ENCODE assay signal across 16 cellular contexts in the genomic region with DNA sequence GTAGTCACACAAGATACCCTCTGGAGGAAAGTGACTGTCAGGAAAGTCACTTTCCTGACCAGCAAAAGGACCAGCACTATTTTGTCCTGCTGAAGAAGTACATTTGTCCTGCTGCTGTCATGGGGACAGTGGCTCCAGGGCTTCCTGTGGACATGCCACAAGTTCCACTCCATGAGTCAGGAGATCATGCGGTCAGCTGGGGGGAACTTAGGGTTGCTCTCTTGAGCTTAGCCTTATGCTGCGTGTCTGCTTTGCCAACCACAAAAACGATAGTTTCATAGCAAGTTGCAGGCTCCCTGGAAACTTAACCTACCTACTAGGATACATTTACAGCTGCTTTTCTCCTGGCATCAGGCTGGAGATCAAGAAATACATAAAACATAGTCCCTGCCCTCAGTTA. TPM values are rescaled to one million over a fixed set of nuclear protein-coding genes. Genes with fewer than 3 reads are reported as not detected.
DNase-seq lines count a peak whose midpoint lies in the region; ATAC-seq and TF ChIP-seq lines count a peak whose summit lies in the region.
"Had no signal": no experiment of that assay in that cellular context is flagged by ENCODE, and none has a peak within 500 bp of the region (broad histone marks: within the 10 kb centered on the region; RNA-seq: fewer than 3 reads in every experiment).

No MANE protein-coding gene starts in this region.

- ATAC-seq in GM18909 (IDR thresholded peaks at IDR 0.05; ENCODE audit: poor library complexity, unreplicated experiment) (peak; percentile 43), left cardiac atrium (peak in 1 of 2 donors; percentile 86), HG02852 (IDR thresholded peaks at IDR 0.05; ENCODE audit: unreplicated experiment) (no peak)
- ATAC-seq: activated naive CD4-positive, alpha-beta T cell treated with anti-CD3 and anti-CD28 coated beads, Interleukin-2, amount 50 U/mL, for 72 hours; stimulated activated naive CD8-positive, alpha-beta T cell treated with anti-CD3 and anti-CD28 coated beads, Interleukin-15, amount 100 ng/mL, for 72 hours had no signal

- DNase-seq in NOMO-1 treated with dmso at 0.1 percent for 144 hours (lab: John Stamatoyannopoulos, UW; ENCODE audit: unreplicated experiment) (peak; percentile 43), left cardiac atrium (peak; percentile 48), testis (peak; percentile 45)
- no peak for DNase-seq in activated effector memory CD4-positive, alpha-beta T cell treated with anti-CD3 and anti-CD28 coated beads, Interleukin-2, amount 50 U/mL, for 16 hours
- no peak for DNase-seq in activated CD8-positive, alpha-beta memory T cell treated with anti-CD3 and anti-CD28 coated beads, Interleukin-2, amount 50 U/mL, for 48 hours
- DNase-seq: activated CD4-positive, alpha-beta memory T cell treated with anti-CD3 and anti-CD28 coated beads, Interleukin-2, amount 10 ng/mL, durations not matched to agents 7 days and 5 days; NCI-H187; NCI-H748 treated with DMSO at 0.1 percent for 48 hours; stimulated activated CD4-positive, alpha-beta T cell treated with anti-CD3 and anti-CD28 coated beads, Interleukin-2, amount 100 ng/mL, for 48 hours; stimulated activated naive CD8-positive, alpha-beta T cell treated with anti-CD3 and anti-CD28 coated beads, Interleukin-15, amount 100 ng/mL, for 72 hours; SW 1271 had no signal

- no peaks in the 10 kb centered on the region for H3K27me3 ChIP-seq in testis

- intact Hi-C loops in left cardiac atrium (cut with DNase I) (no loop called here), testis (cut with DNase I; ENCODE audit: low total_unique reads) (no loop called here)

- TF ChIP-seq CTCF in testis (IDR thresholded peaks at IDR 0.05): no peak

- H3K27ac ChIP-seq in testis: no peak overlapping the region

- no peak for TF ChIP-seq POLR2A in testis (IDR thresholded peaks at IDR 0.05)

- 70 to 79% methylated on average over 3 of the region's 3 CpGs for WGBS in testis, 2 donors

- no peaks in the 10 kb centered on the region for H3K9me3 ChIP-seq in testis

- no peaks in the 10 kb centered on the region for H3K36me3 ChIP-seq in testis (ENCODE audit: low read depth, missing control alignments)

- no peak overlapping the region for H3K4me3 ChIP-seq in testis

- no peaks in the 10 kb centered on the region for H3K4me1 ChIP-seq in testis

RNA-seq across cellular contexts. Expression of a gene that starts 19.8 kb away (rescaled TPM):
- total RNA-seq in left cardiac atrium: 10 to 100 TPM; 11.9 to 13.8 TPM
- 10 to 100 TPM; 13.7 to 18.5 TPM for total RNA-seq in testis
- polyA plus RNA-seq in testis (ENCODE audit: insufficient read depth, low read depth, low replicate concordance): 11.4 TPM

RNA-seq across cellular contexts. Expression of a gene that starts 38.9 kb away (rescaled TPM):
- total RNA-seq in left cardiac atrium (not detected), testis (under 1 TPM; 0.50 to 0.79 TPM)
- polyA plus RNA-seq in testis (ENCODE audit: insufficient read depth, low read depth, low replicate concordance): 0.15 TPM
- total RNA-seq: activated CD4-positive, alpha-beta memory T cell treated with anti-CD3 and anti-CD28 coated beads, Interleukin-2, amount 10 ng/mL, durations not matched to agents 7 days and 5 days; activated naive CD4-positive, alpha-beta T cell treated with anti-CD3 and anti-CD28 coated beads, Interleukin-2, amount 50 U/mL, for 72 hours; HT-29; kidney epithelial cell had no signal

Comparison
In these comparisons a context has a peak if more than half of its experiments do, and no peak if none do; other contexts are left out.
1. DNase-seq: peak in NOMO-1 treated with dmso at 0.1 percent for 144 hours (single experiment), left cardiac atrium (single experiment) and testis (single experiment); none in activated effector memory CD4-positive, alpha-beta T cell treated with anti-CD3 and anti-CD28 coated beads, Interleukin-2, amount 50 U/mL, for 16 hours (single experiment) and activated CD8-positive, alpha-beta memory T cell treated with anti-CD3 and anti-CD28 coated beads, Interleukin-2, amount 50 U/mL, for 48 hours (single experiment).